ENCODE assay signal across 18 cellular contexts in the genomic region with DNA sequence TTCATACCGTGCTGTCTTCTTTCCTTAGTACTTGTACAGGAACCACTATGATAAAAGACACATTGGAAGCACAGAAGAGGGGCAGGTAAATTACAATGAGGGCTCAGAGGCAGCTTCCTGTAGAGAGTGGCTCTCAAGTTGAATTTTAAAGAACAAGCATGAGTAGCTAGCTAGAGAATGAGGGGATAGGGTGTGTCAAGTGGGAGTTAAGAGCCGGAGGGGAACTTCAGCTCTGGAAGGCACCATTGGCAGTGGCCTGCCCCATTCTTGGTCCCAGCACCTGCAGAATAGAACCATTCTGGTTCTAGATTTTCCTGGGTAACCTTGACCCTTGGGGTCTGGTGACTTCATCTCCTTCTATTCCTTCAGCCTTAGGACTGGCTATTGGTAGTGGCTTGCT. TPM values are rescaled to one million over a fixed set of nuclear protein-coding genes. Genes with fewer than 3 reads are reported as not detected.
DNase-seq lines count a peak whose midpoint lies in the region; ATAC-seq and TF ChIP-seq lines count a peak whose summit lies in the region.
"Had no signal": no experiment of that assay in that cellular context is flagged by ENCODE, and none has a peak within 500 bp of the region (broad histone marks: within the 10 kb centered on the region; RNA-seq: fewer than 3 reads in every experiment).

No MANE protein-coding gene starts in this region.

- H3K4me1 ChIP-seq in lower lobe of right lung, result peaks cover 16% of the 10 kb centered on the region
- H3K4me1 ChIP-seq in thyroid gland, result peaks cover 7 to 24% of the 10 kb centered on the region in 2 donors

- H3K36me3 ChIP-seq in lower lobe of right lung, result no peaks in the 10 kb centered on the region
- H3K36me3 ChIP-seq in thyroid gland, result no peaks in the 10 kb centered on the region

- no peak for TF ChIP-seq POLR2A in thyroid gland (IDR thresholded peaks at IDR 0.05)

- TF ChIP-seq CTCF in lower lobe of right lung (IDR thresholded peaks at IDR 0.05) (no peak), thyroid gland (IDR thresholded peaks at IDR 0.05) (no peak)

- H3K9me3 ChIP-seq in lower lobe of right lung, result no peaks in the 10 kb centered on the region
- no peaks in the 10 kb centered on the region for H3K9me3 ChIP-seq in thyroid gland
- H3K9me3 ChIP-seq: A549, Caco-2 had no signal

- intact Hi-C loops in lower lobe of right lung (cut with DNase I) (no loop called here), thyroid gland (cut with DNase I) (no loop called here)

- H3K4me3 ChIP-seq in lower lobe of right lung (no peak overlapping the region), thyroid gland (replicated peaks in 1 of 3) (no peak overlapping the region)
- H3K4me3 ChIP-seq: A549 had no signal

- H3K27ac ChIP-seq in lower lobe of right lung (no peak overlapping the region), thyroid gland (no peak overlapping the region)
- H3K27ac ChIP-seq: 22Rv1, C4-2B, HL-60 had no signal

- ATAC-seq in lower lobe of right lung (peak; percentile 73 to 79), GM21515 (IDR thresholded peaks at IDR 0.05; ENCODE audit: unreplicated experiment) (no peak)

- DNase-seq in NCI-H187 treated with DMSO at 0.1 percent for 48 hours (lab: John Stamatoyannopoulos, UW) (peak; percentile 12), NCI-H187 (lab: John Stamatoyannopoulos, UW) (no peak), NCI-H345 (lab: John Stamatoyannopoulos, UW) (peak; percentile 16), lower lobe of right lung (no peak), thyroid gland (peak; percentile 16 to 36), hippocampal formation (lab: John Stamatoyannopoulos, UW) (no peak), HUDEP-2 (lab: John Stamatoyannopoulos, UW; ENCODE audit: unreplicated experiment in 76 of 76) (no peak)
- DNase-seq: AML-193; Caco-2; CD4-positive, alpha-beta T cell; DMS79 treated with DMSO at 0.1 percent for 48 hours; GF-D8; HCEC 1CT had no signal

- no peaks in the 10 kb centered on the region for H3K27me3 ChIP-seq in lower lobe of right lung (ENCODE audit: low read depth)
- H3K27me3 ChIP-seq in thyroid gland, result no peaks in the 10 kb centered on the region

- WGBS in thyroid gland, 2 donors, result 38 to 57% methylated on average over 2 of the region's 2 CpGs

RNA-seq across cellular contexts. Expression of gene JADE1, which starts 34.0 kb away (rescaled TPM):
- total RNA-seq in lower lobe of right lung (36.3 TPM), thyroid gland (100 to 1,000 TPM in 1 of 4 donors, 10 to 100 TPM in 3; 63.5 to 102 (median 74.4) TPM)

Comparison
In these comparisons a context has a peak if more than half of its experiments do, and no peak if none do; other contexts are left out.
1. DNase-seq: peak in NCI-H187 treated with DMSO at 0.1 percent for 48 hours (single experiment), NCI-H345 (single experiment) and thyroid gland (2 of 2); none in NCI-H187 (0 of 2), lower lobe of right lung (single experiment), hippocampal formation (0 of 2) and HUDEP-2 (0 of 76).